Comparison of ENCODE assay signal across 8 cellular contexts in the genomic region with DNA sequence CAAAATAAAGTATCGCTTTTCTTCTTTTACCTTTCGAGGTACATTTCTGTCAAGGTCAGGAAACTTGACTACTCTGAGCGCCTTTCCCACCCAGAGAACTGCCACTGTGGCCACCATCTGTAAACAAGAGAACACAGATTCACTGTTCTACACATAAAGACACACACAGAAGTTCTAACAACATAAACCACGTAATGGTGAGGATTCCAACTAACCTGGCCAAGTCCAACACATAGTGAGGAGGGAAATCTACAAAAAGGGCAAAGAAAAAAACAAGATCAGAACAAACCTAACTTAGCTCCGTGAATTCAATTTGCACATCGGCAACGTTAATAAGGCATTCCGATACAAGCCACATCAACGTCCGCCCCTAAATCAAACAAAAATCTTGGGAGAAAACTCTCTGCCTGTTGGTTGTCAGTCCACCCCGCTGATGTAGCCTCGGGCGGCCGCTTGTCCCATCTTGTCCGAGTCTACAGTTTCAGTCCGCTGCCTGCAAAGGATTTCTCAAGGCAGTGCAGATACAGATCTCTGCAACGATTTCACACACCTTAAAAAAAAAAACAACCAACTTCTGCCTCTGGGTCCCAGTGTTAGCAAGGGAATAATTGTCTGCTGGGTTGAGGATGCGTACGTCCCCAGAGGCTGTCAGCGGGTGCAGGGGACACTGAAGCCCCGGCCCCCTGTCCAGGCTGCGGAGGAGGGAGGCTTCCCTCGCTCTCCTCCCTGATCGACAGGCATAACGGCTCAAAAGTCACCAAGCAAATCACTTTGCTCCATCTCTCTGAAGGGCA. TPM values are rescaled to one million over a fixed set of nuclear protein-coding genes. Genes with fewer than 3 reads are reported as not detected.
A peak's percentile ranks its signal among the peaks of the same experiment; 100 is the strongest.
DNase-seq lines count a peak whose midpoint lies in the region; ATAC-seq, FAIRE-seq and TF ChIP-seq lines count a peak whose summit lies in the region.

No MANE protein-coding gene starts in this region.

- TF ChIP-seq EP300 in HepG2 (IDR thresholded peaks at IDR 0.05; ENCODE audit: low read depth in 2 of 2, low read length in 2 of 2): no peak
- TF ChIP-seq EP300 in HepG2 (CRISPR knock-in tag; IDR thresholded peaks at IDR 0.05; ENCODE audit: borderline replicate concordance): no peak

- H3K4me3 ChIP-seq in HepG2 (replicated peaks in 1 of 3; ENCODE audit: insufficient read depth in 1 of 3, low read depth in 2 of 3, low read length in 3 of 3): peak overlapping the region; percentile 85 to 96 (median 88)

- H3K27me3 ChIP-seq in HepG2 (ENCODE audit: control insufficient read depth in 1 of 2, insufficient read depth in 2 of 2, low read length in 2 of 2): no peaks in the 10 kb centered on the region; a peak in 1 of 5 replicates

- peaks cover 30% of the 10 kb centered on the region for H3K4me1 ChIP-seq in HepG2 (ENCODE audit: insufficient read depth, low read length)

- H3K79me2 ChIP-seq in HepG2 (ENCODE audit: insufficient read depth, low read length): peaks cover 35% of the 10 kb centered on the region

- H3K36me3 ChIP-seq in HepG2 (replicated peaks in 1 of 2; ENCODE audit: control insufficient read depth in 1 of 2, insufficient read depth in 2 of 2, low read length in 2 of 2): peaks cover 2 to 17% of the 10 kb centered on the region in 2 experiments

- peaks cover 24% of the 10 kb centered on the region for H3K36me3 Mint-ChIP-seq in T-helper 2 cell treated with Interferon-gamma antibody and Interleukin-4, amounts not matched to agents 5 μg/mL and 100 μg/mL, for 36 hours (ENCODE audit: low read depth)

- peaks cover 27% of the 10 kb centered on the region for H3K4me1 Mint-ChIP-seq in T-helper 2 cell treated with Interferon-gamma antibody and Interleukin-4, amounts not matched to agents 5 μg/mL and 100 μg/mL, for 36 hours (ENCODE audit: low read depth)

- H3K9ac ChIP-seq in HepG2 (ENCODE audit: insufficient read depth, low read depth, low read length): peak overlapping the region; percentile 96

- no peak for TF ChIP-seq RAD21 in HepG2 (CRISPR knock-in tag; IDR thresholded peaks at IDR 0.05)

- peak overlapping the region; percentile 88 for H3K27ac Mint-ChIP-seq in T-helper 2 cell treated with Interferon-gamma antibody and Interleukin-4, amounts not matched to agents 5 μg/mL and 100 μg/mL, for 36 hours

- no peak for TF ChIP-seq CTCF in HepG2 (CRISPR knock-in tag; IDR thresholded peaks at IDR 0.05)

- POLR2A ChIA-PET in HepG2 (lab: Yijun Ruan, JAX): interaction anchor here (1.4 to 1.9 kb wide), 2 partner anchors 128 to 379 kb away, joined by 5 to 20 read pairs; a partner anchor contains a TSS

- H3K9me3 Mint-ChIP-seq in T-helper 2 cell treated with Interferon-gamma antibody and Interleukin-4, amounts not matched to agents 5 μg/mL and 100 μg/mL, for 36 hours: no peaks in the 10 kb centered on the region

- intact Hi-C loops in HepG2 (cut with micrococcal nuclease; ENCODE audit: unreplicated experiment): loop anchor here (1.0 to 2.0 kb wide), 2 partner anchors 96 to 122 kb away; no protein-coding TSS in a partner anchor

- 2% methylated on average over 23 of the region's 25 CpGs for WGBS in HepG2 (ENCODE audit: low lambda C conversion rate)

- peak overlapping the region; percentile 92 for H3K4me2 ChIP-seq in HepG2 (ENCODE audit: low read depth, low read length)

- peak overlapping the region; percentile 85 for H3K4me3 Mint-ChIP-seq in T-helper 2 cell treated with Interferon-gamma antibody and Interleukin-4, amounts not matched to agents 5 μg/mL and 100 μg/mL, for 36 hours

- H2AFZ ChIP-seq in HepG2 (ENCODE audit: low read length): no peak overlapping the region

- DNase-seq in Daoy (ENCODE audit: low read depth): peak; percentile 47
- DNase-seq in HPDE6-E6E7 (ENCODE audit: extremely low spot score): peak; percentile 67
- peak; percentile 14 for DNase-seq in T-helper 2 cell treated with Interferon-gamma antibody and Interleukin-4, amounts not matched to agents 5 μg/mL and 100 μg/mL, for 36 hours (ENCODE audit: low spot score)
- DNase-seq in dermis blood vessel endothelial cell: peak; percentile 61
- peak; percentile 44 for DNase-seq in HepG2 (ENCODE audit: low spot score)
- DNase-seq in stimulated activated CD8-positive, alpha-beta memory T cell treated with anti-CD3 and anti-CD28 coated beads, Interleukin-4, amount 100 ng/mL, for 48 hours: peak; percentile 49

- no peaks in the 10 kb centered on the region for H3K9me3 ChIP-seq in HepG2 (ENCODE audit: low read length)

- in situ Hi-C loops in HepG2 (cut with HindIII; ENCODE audit: extremely low pct_ligation_motif_present, low pct_unique_long_range_greater_than_20kb): loop anchor here (5.0 kb wide), 1 partner anchor 126 kb away; no protein-coding TSS in a partner anchor

- TF ChIP-seq POLR2A in HepG2 (IDR thresholded peaks at IDR 0.05; ENCODE audit: insufficient read depth in 1 of 2, low read depth in 2 of 2, low read length in 2 of 2): no peak

- BruUV-seq in HepG2 (replicated peaks; lab: Mats Ljungman, UMichigan): no TSS peak

- peak; percentile 8 for ATAC-seq in GM21360 (IDR thresholded peaks at IDR 0.05; ENCODE audit: unreplicated experiment)
- ATAC-seq in HepG2: peak; percentile 41
- no peak for ATAC-seq in GM18861 (IDR thresholded peaks at IDR 0.05; ENCODE audit: unreplicated experiment)

- CTCF ChIA-PET in HepG2 (lab: Yijun Ruan, JAX; ENCODE audit: low intra/inter-chr PET ratio, low total read pairs): no interaction called here

- peaks cover 4% of the 10 kb centered on the region for H3K27me3 Mint-ChIP-seq in T-helper 2 cell treated with Interferon-gamma antibody and Interleukin-4, amounts not matched to agents 5 μg/mL and 100 μg/mL, for 36 hours (ENCODE audit: low read depth)

- peaks cover 3% of the 10 kb centered on the region; the same call in 1 of the 2 replicates for H4K20me1 ChIP-seq in HepG2 (ENCODE audit: insufficient read depth, low read length)

- peak; percentile 64 for FAIRE-seq in HepG2 (lab: Jason Lieb, UNC)

- H3K27ac ChIP-seq in HepG2 (ENCODE audit: extremely low read length, insufficient read depth, low read length): peak overlapping the region; percentile 98

TF ChIP-seq in HepG2, 621 proteins besides CTCF, POLR2A, EP300 and RAD21 (continues in another document):
- no peak for TF ChIP-seq PHB2 (IDR thresholded peaks at IDR 0.05; ENCODE audit: partially characterized antibody)
- TF ChIP-seq, protein P1, sequence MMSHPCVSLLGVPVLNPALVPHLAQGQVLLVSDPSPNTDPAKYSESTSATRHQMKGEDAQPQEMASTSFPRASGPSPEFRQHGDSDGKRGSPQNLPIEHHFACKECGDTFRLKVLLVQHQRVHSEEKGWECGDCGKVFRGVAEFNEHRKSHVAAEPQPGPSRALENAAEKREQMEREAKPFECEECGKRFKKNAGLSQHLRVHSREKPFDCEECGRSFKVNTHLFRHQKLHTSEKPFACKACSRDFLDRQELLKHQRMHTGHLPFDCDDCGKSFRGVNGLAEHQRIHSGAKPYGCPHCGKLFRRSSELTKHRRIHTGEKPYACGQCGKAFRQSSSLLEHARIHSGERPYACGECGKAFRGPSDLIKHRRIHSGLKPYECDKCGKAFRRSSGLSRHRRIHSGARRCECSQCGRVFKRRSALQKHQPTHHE (CRISPR knock-in tag; IDR thresholded peaks at IDR 0.05; ENCODE audit: borderline replicate concordance): 0 out of 2 replicates have a peak, but pooled peaks have one; percentile 0
- TF ChIP-seq U2AF1 (optimal IDR thresholded peaks at IDR 0.05; ENCODE audit: low read depth, low read length): peak; percentile 0

RNA-seq across cellular contexts. Expression of a gene that starts 1.0 kb away (rescaled TPM):
- 20.1 and 20.3 TPM in 2 replicates for total RNA-seq in Daoy (2014; rRNA removed; shearing (Covaris generic))
- total RNA-seq in dermis blood vessel endothelial cell (5.9 and 7.0 TPM in 2 replicates), HepG2 (2016; rRNA removed; fragmentation: Illumina TruSeq; extraction: Trizol) (30.6 and 41.5 TPM in 2 replicates)
- total RNA-seq in HepG2 (2016; cell fraction: cytosol; rRNA removed; fragmentation: Illumina TruSeq; extraction: Trizol; ENCODE audit: low read depth): 2.9 and 3.0 TPM in 2 replicates
- 29.9 and 41.4 TPM in 2 replicates for total RNA-seq in HepG2 (2016; cell fraction: insoluble cytoplasmic fraction; rRNA removed; fragmentation: Illumina TruSeq; extraction: Trizol)
- 13.4 and 16.1 TPM in 2 replicates for total RNA-seq in HepG2 (2016; cell fraction: membrane; rRNA removed; fragmentation: Illumina TruSeq; extraction: Trizol)
- total RNA-seq in HepG2 (2016; cell fraction: nucleus; rRNA removed; fragmentation: Illumina TruSeq; extraction: Trizol): 48.7 and 57.0 TPM in 2 replicates
- polyA plus RNA-seq in HepG2 (2011; rRNA removed): 10.1 and 12.4 TPM in 2 replicates
- 7.3 and 12.6 TPM in 2 replicates for polyA plus RNA-seq in HepG2 (2011; cell fraction: cytosol; rRNA removed)
- 8.6 and 11.3 TPM in 2 replicates for polyA plus RNA-seq in HepG2 (2011; cell fraction: nucleus; rRNA removed)
- 9.1 and 11.5 TPM in 2 replicates for polyA plus RNA-seq in HepG2 (2012)
- polyA plus RNA-seq in HepG2 (2016; cell fraction: cytosol; fragmentation: Illumina TruSeq; extraction: Trizol; ENCODE audit: low read depth): 1.6 and 1.7 TPM in 2 replicates
- polyA plus RNA-seq in HepG2 (2016; cell fraction: insoluble cytoplasmic fraction; fragmentation: Illumina TruSeq; extraction: Trizol; ENCODE audit: low read depth): 18.8 and 18.9 TPM in 2 replicates
- polyA plus RNA-seq in HepG2 (2016; cell fraction: membrane; fragmentation: Illumina TruSeq; extraction: Trizol; ENCODE audit: low read depth): 5.4 and 5.9 TPM in 2 replicates
- polyA plus RNA-seq in HepG2 (2016; cell fraction: nucleus; fragmentation: Illumina TruSeq; extraction: Trizol; ENCODE audit: insufficient read depth, low read depth): 33.7 and 34.0 TPM in 2 replicates
- 13.8 and 25.4 TPM in 2 replicates for polyA minus RNA-seq in HepG2 (2011; rRNA and poly(A)+ RNA removed; ENCODE audit: low replicate concordance)
- 16.4 and 16.8 TPM in 2 replicates for polyA minus RNA-seq in HepG2 (2011; cell fraction: cytosol; rRNA and poly(A)+ RNA removed)
- polyA minus RNA-seq in HepG2 (2011; cell fraction: nucleus; rRNA and poly(A)+ RNA removed): 35.3 and 36.4 TPM in 2 replicates

Comparison
In these comparisons a context has a peak if more than half of its experiments do, and no peak if none do; other contexts are left out.
1. DNase-seq: peak in every context shown above with its lines; median percentile 67 in HPDE6-E6E7; 61 in dermis blood vessel endothelial cell; 49 in stimulated activated CD8-positive, alpha-beta memory T cell treated with anti-CD3 and anti-CD28 coated beads, Interleukin-4, amount 100 ng/mL, for 48 hours; 47 in Daoy; 44 in HepG2; 14 in T-helper 2 cell treated with Interferon-gamma antibody and Interleukin-4, amounts not matched to agents 5 μg/mL and 100 μg/mL, for 36 hours.